16 cellular contexts compared by ENCODE assay signal in the genomic region with DNA sequence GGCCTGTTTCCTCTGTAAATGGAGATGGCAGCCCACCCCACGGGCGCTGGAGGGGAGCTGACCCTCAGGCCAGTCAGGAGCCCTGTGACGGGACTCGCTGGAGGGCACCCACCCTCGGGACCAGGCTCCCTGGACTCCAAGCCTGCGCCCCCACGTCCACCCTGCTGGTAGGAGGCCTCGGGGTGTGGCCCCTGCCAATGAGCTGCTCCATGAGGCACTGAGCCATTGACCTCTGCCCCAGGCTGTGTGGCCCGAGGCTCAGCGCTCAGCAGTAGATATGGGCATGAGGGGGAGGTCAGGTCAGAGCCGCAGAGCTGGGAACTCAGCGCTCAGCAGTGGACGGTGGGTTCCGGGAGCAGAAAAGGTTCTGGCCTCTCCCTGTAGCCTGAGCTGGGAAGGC. TPM values are rescaled to one million over a fixed set of nuclear protein-coding genes. Genes with fewer than 3 reads are reported as not detected.
DNase-seq lines count a peak whose midpoint lies in the region; ATAC-seq and TF ChIP-seq lines count a peak whose summit lies in the region.
"Had no signal": no experiment of that assay in that cellular context is flagged by ENCODE, and none has a peak within 500 bp of the region (broad histone marks: within the 10 kb centered on the region; RNA-seq: fewer than 3 reads in every experiment).

No MANE protein-coding gene starts in this region.

- H3K14ac ChIP-seq in IMR-90 (replicated peaks; ENCODE audit: low read depth, low read length) (no peak overlapping the region), neuronal stem cell (ENCODE audit: low read length) (no peak overlapping the region)

- peaks cover 2% of the 10 kb centered on the region for H3K4me1 Mint-ChIP-seq in activated naive CD8-positive, alpha-beta T cell treated with anti-CD3 and anti-CD28 coated beads, Interleukin-2, amount 50 U/mL, for 24 hours
- H3K4me1 Mint-ChIP-seq: CD4-positive, CD25-positive, alpha-beta regulatory T cell had no signal

- H3K4me3 ChIP-seq in IMR-90 (ENCODE audit: insufficient read depth, low read depth, low read length): no peak overlapping the region
- no peak overlapping the region for H3K4me3 ChIP-seq in neuronal stem cell (ENCODE audit: low read length in 2 of 2)

- no peaks in the 10 kb centered on the region for H3K36me3 Mint-ChIP-seq in activated naive CD8-positive, alpha-beta T cell treated with anti-CD3 and anti-CD28 coated beads, Interleukin-2, amount 50 U/mL, for 24 hours (ENCODE audit: low read depth)
- H3K36me3 Mint-ChIP-seq: CD4-positive, CD25-positive, alpha-beta regulatory T cell had no signal

- intact Hi-C loops in IMR-90 (cut with micrococcal nuclease): no loop called here

- H3K4ac ChIP-seq in IMR-90 (ENCODE audit: low read depth, low read length) (no peak overlapping the region), neuronal stem cell (ENCODE audit: low read length) (no peak overlapping the region)

- H4K8ac ChIP-seq in IMR-90 (ENCODE audit: low read depth in 2 of 2, low read length in 2 of 2) (no peak overlapping the region), neuronal stem cell (ENCODE audit: low read depth, low read length) (no peak overlapping the region)

- H3K4me3 Mint-ChIP-seq in activated naive CD8-positive, alpha-beta T cell treated with anti-CD3 and anti-CD28 coated beads, Interleukin-2, amount 50 U/mL, for 24 hours: no peak overlapping the region
- H3K4me3 Mint-ChIP-seq: CD4-positive, CD25-positive, alpha-beta regulatory T cell had no signal

- no peak overlapping the region for H3K27ac Mint-ChIP-seq in activated naive CD8-positive, alpha-beta T cell treated with anti-CD3 and anti-CD28 coated beads, Interleukin-2, amount 50 U/mL, for 24 hours
- H3K27ac Mint-ChIP-seq: CD4-positive, CD25-positive, alpha-beta regulatory T cell had no signal

- H3K9me3 Mint-ChIP-seq in activated naive CD8-positive, alpha-beta T cell treated with anti-CD3 and anti-CD28 coated beads, Interleukin-2, amount 50 U/mL, for 24 hours: no peaks in the 10 kb centered on the region
- H3K9me3 Mint-ChIP-seq: CD4-positive, CD25-positive, alpha-beta regulatory T cell had no signal

- no peak for TF ChIP-seq RAD21 in IMR-90 (IDR thresholded peaks at IDR 0.05; ENCODE audit: low read length)

- BruUV-seq in IMR-90 (replicated peaks; lab: Mats Ljungman, UMichigan): no TSS peak

- TF ChIP-seq CTCF in IMR-90 (conservative IDR thresholded peaks at IDR 0.05; ENCODE audit: low read depth, low read length): no peak

- H3K9me3 ChIP-seq in IMR-90 (ENCODE audit: control insufficient read depth, insufficient read depth, low read length) (no peaks in the 10 kb centered on the region), neuronal stem cell (replicated peaks in 1 of 2; ENCODE audit: control insufficient read depth in 2 of 2, insufficient read depth in 1 of 2, low read depth in 1 of 2, low read length in 2 of 2) (no peaks in the 10 kb centered on the region)
- H3K9me3 ChIP-seq: SK-N-SH had no signal

- H2BK20ac ChIP-seq in IMR-90 (ENCODE audit: low read depth, low read length): no peak overlapping the region

- no peak for TF ChIP-seq POLR2A in IMR-90 (IDR thresholded peaks at IDR 0.05; ENCODE audit: low read depth, low read length)

- H3K9ac ChIP-seq in IMR-90 (ENCODE audit: low read depth, low read length) (no peak overlapping the region), neuronal stem cell (ENCODE audit: low read depth, low read length, poor library complexity) (peak overlapping the region; percentile 17)
- H3K9ac ChIP-seq: SK-N-SH had no signal

- no peak overlapping the region for H4K5ac ChIP-seq in IMR-90 (ENCODE audit: low read depth, low read length)

- H2AK9ac ChIP-seq in IMR-90 (replicated peaks; ENCODE audit: low read depth, low read length, poor library complexity): no peak overlapping the region

- no peak overlapping the region for H3K18ac ChIP-seq in IMR-90 (ENCODE audit: low read depth, low read length)
- H3K18ac ChIP-seq in neuronal stem cell (ENCODE audit: low read length): peak overlapping the region; percentile 9

- no peak overlapping the region for H2BK120ac ChIP-seq in IMR-90 (ENCODE audit: low read depth, low read length)
- no peak overlapping the region for H2BK120ac ChIP-seq in neuronal stem cell (ENCODE audit: low read depth, low read length)

- dilution Hi-C loops in IMR-90 (cut with HindIII; ENCODE audit: low sequenced_read_pairs, unreplicated experiment): no loop called here

- POLR2A ChIA-PET in IMR-90 (lab: Charles Lee; ENCODE audit: unreplicated experiment): no interaction called here

- no peak overlapping the region for H3K56ac ChIP-seq in IMR-90 (ENCODE audit: extremely low read depth, insufficient read depth, low read length)

- H2AK5ac ChIP-seq in IMR-90 (ENCODE audit: low read depth, low read length) (peak overlapping the region; percentile 28), neuronal stem cell (ENCODE audit: low read depth, low read length) (peak overlapping the region; percentile 96)

- CTCF ChIA-PET in IMR-90 (lab: Yijun Ruan, JAX): no interaction called here

- peak overlapping the region; percentile 8 for H2BK12ac ChIP-seq in neuronal stem cell (ENCODE audit: low read length)

- H3K27ac ChIP-seq in IMR-90 (ENCODE audit: insufficient read depth, low read length) (no peak overlapping the region), neuronal stem cell (replicated peaks; ENCODE audit: low read length) (no peak overlapping the region)
- H3K27ac ChIP-seq: HL-60 had no signal

- DNase-seq in COLO668 (lab: John Stamatoyannopoulos, UW; ENCODE audit: unreplicated experiment) (peak; percentile 35), IMR-90 (no peak), left lobe of liver (ENCODE audit: low spot score) (peak; percentile 71), neuronal stem cell (ENCODE audit: low spot score) (no peak), NCI-H510A (lab: John Stamatoyannopoulos, UW) (no peak)
- DNase-seq in activated naive CD8-positive, alpha-beta T cell treated with anti-CD3 and anti-CD28 coated beads, Interleukin-2, amount 50 U/mL, for 24 hours: no peak
- DNase-seq: CD4-positive, CD25-positive, alpha-beta regulatory T cell; HCEC 1CT; KG1; NCI-H1048; NCI-H1436 treated with DMSO at 0.1 percent for 48 hours; NCI-H2029 treated with DMSO at 0.1 percent for 48 hours; NCI-H82; SK-N-SH had no signal

- ATAC-seq in IMR-90 (ENCODE audit: low read depth) (no peak), left lobe of liver (peak; percentile 91), GM19397 (IDR thresholded peaks at IDR 0.05; ENCODE audit: unreplicated experiment) (no peak)
- no peak for ATAC-seq in activated naive CD8-positive, alpha-beta T cell treated with anti-CD3 and anti-CD28 coated beads, Interleukin-2, amount 50 U/mL, for 24 hours

- peak overlapping the region; percentile 23 for H2AFZ ChIP-seq in IMR-90 (replicated peaks; ENCODE audit: low read length, poor library complexity)
- H2AFZ ChIP-seq in neuronal stem cell (ENCODE audit: low read length): no peak overlapping the region

- H3K27me3 Mint-ChIP-seq in activated naive CD8-positive, alpha-beta T cell treated with anti-CD3 and anti-CD28 coated beads, Interleukin-2, amount 50 U/mL, for 24 hours: peaks cover 5% of the 10 kb centered on the region

- no CpG with 5 or more reads among the region's 14 CpGs for WGBS in IMR-90 (ENCODE audit: extremely low coverage in 2 of 2, insufficient read length in 1 of 2), 2 experiments
- no CpG with 5 or more reads among the region's 14 CpGs for WGBS in neuronal stem cell (ENCODE audit: extremely low coverage in 2 of 2, insufficient read length in 2 of 2, insufficient replicate concordance in 1 of 2), 2 donors

- no peaks in the 10 kb centered on the region for H4K20me1 ChIP-seq in IMR-90 (ENCODE audit: insufficient read depth, low read length)

- H3K79me1 ChIP-seq in IMR-90 (ENCODE audit: low read depth in 1 of 2, low read length in 2 of 2) (no peaks in the 10 kb centered on the region), neuronal stem cell (ENCODE audit: low read depth, low read length) (no peaks in the 10 kb centered on the region)

- H2BK5ac ChIP-seq in IMR-90 (ENCODE audit: low read depth, low read length, poor library complexity, severe bottlenecking) (no peak overlapping the region), neuronal stem cell (ENCODE audit: low read length) (no peak overlapping the region)

- 0 out of 2 replicates have a peak, but pooled peaks cover 3% of the 10 kb centered on the region for H3K9me1 ChIP-seq in IMR-90 (ENCODE audit: insufficient read depth, low read length)

- H3K36me3 ChIP-seq in IMR-90 (ENCODE audit: control insufficient read depth, insufficient read depth, low read length) (no peaks in the 10 kb centered on the region), neuronal stem cell (replicated peaks in 1 of 2; ENCODE audit: control insufficient read depth in 2 of 2, insufficient read depth in 2 of 2, low read length in 2 of 2) (no peaks in the 10 kb centered on the region)

- H3K4me1 ChIP-seq in IMR-90 (ENCODE audit: control insufficient read depth, insufficient read depth, low read length) (peaks cover 16% of the 10 kb centered on the region), neuronal stem cell (ENCODE audit: control insufficient read depth in 2 of 2, insufficient read depth in 1 of 2, low read depth in 1 of 2, low read length in 2 of 2) (peaks cover 23 to 59% of the 10 kb centered on the region in 2 donors)

- H2BK15ac ChIP-seq in IMR-90 (ENCODE audit: low read depth, low read length) (no peak overlapping the region), neuronal stem cell (ENCODE audit: low read length) (peak overlapping the region; percentile 100)

- no peak overlapping the region for H3K23ac ChIP-seq in IMR-90 (ENCODE audit: low read depth, low read length)
- H3K23ac ChIP-seq in neuronal stem cell (ENCODE audit: low read depth, low read length, poor library complexity): no peak overlapping the region

- H4K91ac ChIP-seq in IMR-90 (ENCODE audit: insufficient read depth, low read depth, low read length) (no peak overlapping the region), neuronal stem cell (ENCODE audit: low read depth, low read length, poor library complexity) (no peak overlapping the region)

- H3K4me2 ChIP-seq in IMR-90 (ENCODE audit: low read depth, low read length) (no peak overlapping the region), neuronal stem cell (ENCODE audit: insufficient read depth, low read length, poor library complexity, severe bottlenecking) (no peak overlapping the region)
- H3K4me2 ChIP-seq: SK-N-SH had no signal

- H3K27me3 ChIP-seq in IMR-90 (ENCODE audit: control insufficient read depth, insufficient read depth, low read length): peaks cover 6% of the 10 kb centered on the region
- peaks cover 0 to 2% (median 0%) of the 10 kb centered on the region in 3 experiments for H3K27me3 ChIP-seq in neuronal stem cell (ENCODE audit: control insufficient read depth in 3 of 3, insufficient read depth in 3 of 3, low read depth in 1 of 3, low read length in 3 of 3)

- in situ Hi-C loops in IMR-90 (cut with MboI; ENCODE audit: low sequenced_read_pairs): no loop called here

TF ChIP-seq in IMR-90, 13 proteins besides CTCF, POLR2A, EP300 and RAD21 (continues in another document):
- TF ChIP-seq FOS (IDR thresholded peaks at IDR 0.05; ENCODE audit: low read depth, low read length): no peak

RNA-seq across cellular contexts. Expression of gene EGFL7, which starts 52.3 kb away (rescaled TPM):
- 1.4 and 2.2 TPM in 2 replicates for total RNA-seq in IMR-90 (2012; rRNA removed)
- 10.4 and 16.4 TPM in 2 replicates for polyA plus RNA-seq in IMR-90 (2012; rRNA removed)
- polyA plus RNA-seq in IMR-90 (2012; cell fraction: cytosol; rRNA removed): 9.6 and 22.1 TPM in 2 replicates
- 7.1 and 18.2 TPM in 2 replicates for polyA plus RNA-seq in IMR-90 (2012; cell fraction: nucleus; rRNA removed; ENCODE audit: low replicate concordance)
- total RNA-seq in left lobe of liver: 42.3 TPM
- 33.1 TPM for polyA plus RNA-seq in neuronal stem cell (2013, experiment 1 of 2)
- 32.0 TPM for polyA plus RNA-seq in neuronal stem cell (2013, experiment 2 of 2)
- polyA plus RNA-seq: CD4-positive, CD25-positive, alpha-beta regulatory T cell had no signal

Comparison
In these comparisons a context has a peak if more than half of its experiments do, and no peak if none do; other contexts are left out.
1. DNase-seq: peak in COLO668 (single experiment) and left lobe of liver (single experiment); none in IMR-90 (single experiment), neuronal stem cell (single experiment), activated naive CD8-positive, alpha-beta T cell treated with anti-CD3 and anti-CD28 coated beads, Interleukin-2, amount 50 U/mL, for 24 hours (single experiment) and NCI-H510A (single experiment).
2. RNA of gene EGFL7, which starts 52.3 kb away (total RNA-seq): 42.3 TPM in left lobe of liver (single experiment); 1.4 to 2.2 TPM in IMR-90; every median in the first group is over 10 times any median in the second.